1 cellular context compared by ENCODE assay signal in the genomic region with DNA sequence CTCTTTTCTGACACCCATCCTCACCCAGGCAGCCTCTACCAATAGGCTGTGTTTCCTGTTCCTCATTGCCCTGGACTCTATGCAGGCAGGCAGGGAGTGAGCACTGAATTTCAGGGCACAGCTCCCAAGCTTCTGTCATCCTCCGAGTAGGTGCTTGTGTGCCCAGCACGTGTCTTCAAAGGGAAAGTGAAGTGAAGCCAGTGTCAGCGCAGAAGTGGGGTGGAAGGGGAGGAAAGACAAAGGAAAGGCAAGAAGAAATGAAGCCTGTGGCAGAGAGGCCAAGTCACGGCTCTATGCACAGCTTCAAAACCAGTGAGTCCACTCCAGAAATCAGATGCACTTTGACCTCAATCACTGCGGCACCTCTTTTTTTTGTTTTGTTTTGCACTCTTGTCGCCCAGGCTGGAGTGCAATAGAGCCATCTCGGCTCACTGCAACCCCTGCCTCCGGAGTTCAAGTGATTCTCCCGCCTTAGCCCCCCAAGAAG.
TF ChIP-seq lines count a peak whose summit lies in the region.

No MANE protein-coding gene starts in this region.

TF ChIP-seq in HepG2, 621 proteins besides CTCF, POLR2A, EP300 and RAD21 (continued from another document):
- TF ChIP-seq HBP1 (CRISPR knock-in tag; IDR thresholded peaks at IDR 0.05; ENCODE audit: low read depth) (no peak), CBX5 (CRISPR knock-in tag; IDR thresholded peaks at IDR 0.05; ENCODE audit: borderline replicate concordance) (no peak), NFKBIZ (CRISPR knock-in tag; IDR thresholded peaks at IDR 0.05) (no peak), CBX1 (IDR thresholded peaks at IDR 0.05; ENCODE audit: low read depth) (no peak), ZNF709 (CRISPR knock-in tag; IDR thresholded peaks at IDR 0.05) (0 out of 2 replicates have a peak, but pooled peaks have one; percentile 50), RARG (CRISPR knock-in tag; IDR thresholded peaks at IDR 0.05; ENCODE audit: low read depth) (no peak), POLR2AphosphoS5 (IDR thresholded peaks at IDR 0.05; ENCODE audit: low read depth, low read length) (no peak), ZNF609 (CRISPR knock-in tag; IDR thresholded peaks at IDR 0.05; ENCODE audit: borderline replicate concordance) (no peak), ZNF224 (CRISPR knock-in tag; IDR thresholded peaks at IDR 0.05) (0 out of 2 replicates have a peak, but pooled peaks have one; percentile 44), ZNF414 (CRISPR knock-in tag; IDR thresholded peaks at IDR 0.05) (no peak), FIP1L1 (IDR thresholded peaks at IDR 0.05; ENCODE audit: borderline replicate concordance, insufficient read depth, low read depth, low read length) (no peak), FOXP1 (IDR thresholded peaks at IDR 0.05) (no peak), FOXP1 (CRISPR knock-in tag; IDR thresholded peaks at IDR 0.05) (peak; percentile 38; the same call in 1 of the 2 replicates), MTA1 (CRISPR knock-in tag; IDR thresholded peaks at IDR 0.05; ENCODE audit: borderline replicate concordance) (no peak), NFIC (IDR thresholded peaks at IDR 0.05; ENCODE audit: low read length) (no peak), ZNF687 (CRISPR knock-in tag; IDR thresholded peaks at IDR 0.05) (peak; percentile 58)
- TF ChIP-seq, protein P1, sequence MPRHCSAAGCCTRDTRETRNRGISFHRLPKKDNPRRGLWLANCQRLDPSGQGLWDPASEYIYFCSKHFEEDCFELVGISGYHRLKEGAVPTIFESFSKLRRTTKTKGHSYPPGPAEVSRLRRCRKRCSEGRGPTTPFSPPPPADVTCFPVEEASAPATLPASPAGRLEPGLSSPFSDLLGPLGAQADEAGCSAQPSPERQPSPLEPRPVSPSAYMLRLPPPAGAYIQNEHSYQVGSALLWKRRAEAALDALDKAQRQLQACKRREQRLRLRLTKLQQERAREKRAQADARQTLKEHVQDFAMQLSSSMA (CRISPR knock-in tag; IDR thresholded peaks at IDR 0.05) = no peak
- TF ChIP-seq, protein P2, sequence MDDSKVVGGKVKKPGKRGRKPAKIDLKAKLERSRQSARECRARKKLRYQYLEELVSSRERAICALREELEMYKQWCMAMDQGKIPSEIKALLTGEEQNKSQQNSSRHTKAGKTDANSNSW (CRISPR knock-in tag; IDR thresholded peaks at IDR 0.05; ENCODE audit: borderline replicate concordance) = no peak
